1 cellular context compared by ENCODE assay signal in genomic region chr17:15651001-15651582, GRCh38.
TF ChIP-seq lines count a peak whose summit lies in the region.

No MANE protein-coding gene starts in this region.

TF ChIP-seq in GM23338, 12 proteins besides CTCF, POLR2A, EP300 and RAD21 (continued from another document):
- TF ChIP-seq ZNF462 (CRISPR knock-in tag; IDR thresholded peaks at IDR 0.05) (no peak), ETS1 (IDR thresholded peaks at IDR 0.05) (no peak), ZNF331 (CRISPR knock-in tag; IDR thresholded peaks at IDR 0.05; ENCODE audit: low read depth) (no peak), EZH2 (IDR thresholded peaks at IDR 0.05; ENCODE audit: low read depth, unreplicated experiment) (no peak), ZNF114 (CRISPR knock-in tag; IDR thresholded peaks at IDR 0.05) (no peak)
